Comparison of ENCODE assay signal across 23 cellular contexts in the genomic region with DNA sequence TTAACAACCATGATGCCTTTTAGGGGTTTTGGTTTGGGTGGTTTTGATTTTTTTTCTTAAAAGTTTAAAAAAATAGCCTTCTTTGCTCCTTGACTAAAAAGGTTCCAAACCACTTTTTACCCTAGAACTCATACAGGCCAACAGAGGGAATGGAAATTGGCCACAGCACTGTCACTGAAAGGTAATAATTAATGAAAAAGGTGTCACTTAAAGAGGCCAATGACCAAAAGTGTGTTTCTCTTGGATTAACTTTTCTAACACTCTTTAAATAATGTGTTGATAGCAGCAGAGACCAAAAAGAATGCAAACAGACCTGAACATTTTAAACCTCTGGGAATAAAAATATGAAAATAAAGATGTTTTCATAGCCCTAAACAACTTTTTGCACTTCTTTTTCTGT.
"Had no signal": no experiment of that assay in that cellular context is flagged by ENCODE, and none has a peak within 500 bp of the region (broad histone marks: within the 10 kb centered on the region; RNA-seq: fewer than 3 reads in every experiment).

No MANE protein-coding gene starts in this region.

- ATAC-seq: activated CD8-positive, alpha-beta memory T cell treated with anti-CD3 and anti-CD28 coated beads, Interleukin-2, amount 10 ng/mL, durations not matched to agents 7 days and 5 days; activated naive CD8-positive, alpha-beta T cell treated with anti-CD3 and anti-CD28 coated beads, Interleukin-2, amount 50 U/mL, for 24 hours; heart right ventricle; naive thymus-derived CD8-positive, alpha-beta T cell; stimulated activated naive CD8-positive, alpha-beta T cell treated with anti-CD3 and anti-CD28 coated beads, Interleukin-15, Interleukin-2, amounts not matched to agents 100 U/mL and 50 U/mL, for 24 hours had no signal

- H3K4me1 Mint-ChIP-seq: activated CD4-positive, alpha-beta memory T cell treated with anti-CD3 and anti-CD28 coated beads, Interleukin-2, amount 10 ng/mL, durations not matched to agents 7 days and 5 days; activated CD8-positive, alpha-beta memory T cell treated with anti-CD3 and anti-CD28 coated beads, Interleukin-2, amount 10 ng/mL, durations not matched to agents 7 days and 5 days; activated naive CD8-positive, alpha-beta T cell treated with anti-CD3 and anti-CD28 coated beads, Interleukin-2, amount 50 U/mL, for 24 hours had no signal

- H3K9ac ChIP-seq: neural progenitor cell had no signal

- H3K27me3 Mint-ChIP-seq: activated CD4-positive, alpha-beta memory T cell treated with anti-CD3 and anti-CD28 coated beads, Interleukin-2, amount 10 ng/mL, durations not matched to agents 7 days and 5 days; activated CD8-positive, alpha-beta memory T cell treated with anti-CD3 and anti-CD28 coated beads, Interleukin-2, amount 10 ng/mL, durations not matched to agents 7 days and 5 days; activated naive CD8-positive, alpha-beta T cell treated with anti-CD3 and anti-CD28 coated beads, Interleukin-2, amount 50 U/mL, for 24 hours; naive thymus-derived CD8-positive, alpha-beta T cell had no signal

- DNase-seq: activated CD4-positive, alpha-beta memory T cell treated with anti-CD3 and anti-CD28 coated beads, Interleukin-2, amount 10 ng/mL, durations not matched to agents 7 days and 5 days; activated CD4-positive, alpha-beta T cell treated with anti-CD3 and anti-CD28 coated beads for 48 hours; activated CD8-positive, alpha-beta memory T cell treated with anti-CD3 and anti-CD28 coated beads, Interleukin-2, amount 10 ng/mL, durations not matched to agents 7 days and 5 days; activated gamma-delta T cell; activated naive CD4-positive, alpha-beta T cell treated with anti-CD3 and anti-CD28 coated beads, Interleukin-2, amount 50 U/mL, for 16 hours; activated naive CD8-positive, alpha-beta T cell treated with anti-CD3 and anti-CD28 coated beads, Interleukin-2, amount 50 U/mL, for 24 hours; activated T-cell treated with anti-CD3 and anti-CD28 coated beads for 4 hours; cortex of kidney; erythroblast; foreskin fibroblast; heart right ventricle; left ventricle myocardium inferior; mammary epithelial cell; naive thymus-derived CD8-positive, alpha-beta T cell; retina; spleen; stimulated activated CD4-positive, alpha-beta T cell treated with anti-CD3 and anti-CD28 coated beads, Interleukin-4, amount 100 ng/mL, for 24 hours; stimulated activated naive CD8-positive, alpha-beta T cell treated with anti-CD3 and anti-CD28 coated beads, Interleukin-15, Interleukin-2, amounts not matched to agents 100 U/mL and 50 U/mL, for 24 hours; T-helper 2 cell; thyroid gland had no signal

- H3K27ac Mint-ChIP-seq: activated CD4-positive, alpha-beta memory T cell treated with anti-CD3 and anti-CD28 coated beads, Interleukin-2, amount 10 ng/mL, durations not matched to agents 7 days and 5 days; activated CD8-positive, alpha-beta memory T cell treated with anti-CD3 and anti-CD28 coated beads, Interleukin-2, amount 10 ng/mL, durations not matched to agents 7 days and 5 days; activated naive CD8-positive, alpha-beta T cell treated with anti-CD3 and anti-CD28 coated beads, Interleukin-2, amount 50 U/mL, for 24 hours; mesothelial cell of epicardium; naive thymus-derived CD8-positive, alpha-beta T cell; neural progenitor cell had no signal

- H3K4me3 ChIP-seq: cardiac muscle cell, heart right ventricle, left ventricle myocardium inferior, neural progenitor cell, spleen, thyroid gland had no signal

- H3K4me1 ChIP-seq: thyroid gland had no signal

- H3K27ac ChIP-seq: cardiac muscle cell, heart right ventricle, left ventricle myocardium inferior, neural progenitor cell, spleen, thyroid gland had no signal

- H3K9me3 ChIP-seq: heart right ventricle, left ventricle myocardium inferior, spleen, thyroid gland had no signal

- H3K4me3 Mint-ChIP-seq: activated CD4-positive, alpha-beta memory T cell treated with anti-CD3 and anti-CD28 coated beads, Interleukin-2, amount 10 ng/mL, durations not matched to agents 7 days and 5 days; activated CD8-positive, alpha-beta memory T cell treated with anti-CD3 and anti-CD28 coated beads, Interleukin-2, amount 10 ng/mL, durations not matched to agents 7 days and 5 days; activated naive CD8-positive, alpha-beta T cell treated with anti-CD3 and anti-CD28 coated beads, Interleukin-2, amount 50 U/mL, for 24 hours; mesothelial cell of epicardium; naive thymus-derived CD8-positive, alpha-beta T cell; neural progenitor cell had no signal

- H3K36me3 ChIP-seq: cardiac muscle cell, heart right ventricle, left ventricle myocardium inferior, neural progenitor cell, thyroid gland had no signal

- H3K36me3 Mint-ChIP-seq: neural progenitor cell had no signal

- H3K9me3 Mint-ChIP-seq: activated CD4-positive, alpha-beta memory T cell treated with anti-CD3 and anti-CD28 coated beads, Interleukin-2, amount 10 ng/mL, durations not matched to agents 7 days and 5 days; activated naive CD8-positive, alpha-beta T cell treated with anti-CD3 and anti-CD28 coated beads, Interleukin-2, amount 50 U/mL, for 24 hours; naive thymus-derived CD8-positive, alpha-beta T cell; neural progenitor cell had no signal
